Comparison of ENCODE assay signal across 8 cellular contexts in genomic region chr1:155051777-155052398, GRCh38. TPM values are rescaled to one million over a fixed set of nuclear protein-coding genes. Genes with fewer than 3 reads are reported as not detected.
DNase-seq lines count a peak whose midpoint lies in the region; ATAC-seq and TF ChIP-seq lines count a peak whose summit lies in the region.

No MANE protein-coding gene starts in this region.

- no peak overlapping the region for H2BK12ac ChIP-seq in trophoblast cell (ENCODE audit: low read length)

- H3K79me2 ChIP-seq in SK-N-SH (ENCODE audit: insufficient read depth) (peaks cover 8% of the 10 kb centered on the region; the same call in 1 of the 2 replicates), trophoblast cell (ENCODE audit: control insufficient read depth, insufficient read depth, low read length, poor library complexity) (peaks cover 4% of the 10 kb centered on the region)

- H3K9me3 ChIP-seq in SK-N-SH (no peaks in the 10 kb centered on the region), adipocyte (ENCODE audit: control insufficient read depth, low read length) (no peaks in the 10 kb centered on the region), heart left ventricle (no peaks in the 10 kb centered on the region), trophoblast cell (ENCODE audit: insufficient read depth, low read depth, low read length) (no peaks in the 10 kb centered on the region)

- peak overlapping the region; percentile 97 for H3K4me2 ChIP-seq in SK-N-SH
- H3K4me2 ChIP-seq in trophoblast cell (ENCODE audit: low read length): peak overlapping the region; percentile 91

- no peak for TF ChIP-seq RAD21 in SK-N-SH (IDR thresholded peaks at IDR 0.05; ENCODE audit: low read length)

- 2% methylated on average over 18 of the region's 27 CpGs for WGBS in SK-N-SH (ENCODE audit: low lambda C conversion rate)
- WGBS in heart left ventricle, 4 donors: 4 to 9% (median 6%) methylated on average over 23 to 27 of the region's 27 CpGs
- no CpG with 5 or more reads among the region's 27 CpGs for WGBS in trophoblast cell (ENCODE audit: extremely low coverage, insufficient coverage, insufficient read length)

- peak overlapping the region; percentile 91 for H3K4me3 ChIP-seq in HL-60 (replicated peaks; ENCODE audit: insufficient read depth, low read length)
- peak overlapping the region; percentile 84 to 98 for H3K4me3 ChIP-seq in SK-N-SH (ENCODE audit: low read depth in 2 of 2, low read length in 1 of 2)
- H3K4me3 ChIP-seq in adipocyte (ENCODE audit: low read length): peak overlapping the region; percentile 89
- peak overlapping the region; percentile 54 to 99 (median 86) for H3K4me3 ChIP-seq in heart left ventricle
- peak overlapping the region; percentile 69 for H3K4me3 ChIP-seq in trophoblast cell (ENCODE audit: low read depth, low read length)

- no peak overlapping the region for H3K23ac ChIP-seq in trophoblast cell (ENCODE audit: low read length)

- H3K4me1 ChIP-seq in SK-N-SH (ENCODE audit: control insufficient read depth in 1 of 2, insufficient read depth in 2 of 2, low read depth in 1 of 2, low read length in 1 of 2) (peaks cover 7 to 42% of the 10 kb centered on the region in 2 experiments), adipocyte (ENCODE audit: control insufficient read depth, insufficient read depth, low read length) (peaks cover 25% of the 10 kb centered on the region), heart left ventricle (peaks cover 0 to 48% (median 23%) of the 10 kb centered on the region in 12 donors), trophoblast cell (ENCODE audit: control insufficient read depth in 1 of 2, insufficient read depth in 2 of 2, low read length in 2 of 2) (peaks cover 18 to 27% of the 10 kb centered on the region in 2 experiments)

- POLR2A ChIA-PET in SK-N-SH (lab: Yijun Ruan, JAX): interaction anchor here (0.6 to 1.6 kb wide), 6 partner anchors 9 to 142 kb away, joined by 3 to 4 read pairs (median 3); partner anchors contain the start of genes LENEP, PBXIP1 and SHC1

- H3K79me1 ChIP-seq in trophoblast cell (ENCODE audit: low read length): peaks cover 7% of the 10 kb centered on the region

- peak overlapping the region; percentile 40 for H3K14ac ChIP-seq in trophoblast cell (ENCODE audit: low read length)

- no peak for TF ChIP-seq EP300 in SK-N-SH (IDR thresholded peaks at IDR 0.05; ENCODE audit: borderline replicate concordance in 1 of 2, low read depth in 1 of 2, low read length in 1 of 2)

- peak overlapping the region; percentile 79; the same call in 1 of the 2 replicates for H2AFZ ChIP-seq in SK-N-SH (ENCODE audit: low read depth)
- peak overlapping the region; percentile 11 for H2AFZ ChIP-seq in trophoblast cell (ENCODE audit: insufficient read depth, low read length, poor library complexity)

- DNase-seq in ELR (ENCODE audit: low read depth) (peak; percentile 55), HL-60 (ENCODE audit: low read depth in 1 of 2, low spot score in 1 of 2) (peak; percentile 55 to 67), SK-N-SH (peak; percentile 70), adipocyte (ENCODE audit: low read depth) (peak; percentile 62), heart left ventricle (peak; percentile 78 to 87 (median 81)), trophoblast cell (peak in 1 of 2 donors; percentile 29), middle frontal gyrus (ENCODE audit: extremely low spot score, low spot score) (no peak)

- H3K36me3 ChIP-seq in SK-N-SH (replicated peaks in 1 of 2; ENCODE audit: control insufficient read depth in 1 of 2, insufficient read depth in 2 of 2, low read length in 1 of 2) (peaks cover 0 to 22% of the 10 kb centered on the region in 2 experiments), adipocyte (ENCODE audit: control insufficient read depth, insufficient read depth, low read length, severe bottlenecking) (peaks cover 20% of the 10 kb centered on the region), heart left ventricle (peaks cover 0 to 36% (median 34%) of the 10 kb centered on the region in 9 donors), trophoblast cell (ENCODE audit: control insufficient read depth in 1 of 2, insufficient read depth in 2 of 2, low read length in 2 of 2) (peaks cover 0 to 3% of the 10 kb centered on the region in 2 experiments)

- H2BK120ac ChIP-seq in trophoblast cell (ENCODE audit: insufficient read depth, low read length, poor library complexity): no peak overlapping the region

- TF ChIP-seq POLR2A in heart left ventricle (IDR thresholded peaks at IDR 0.05): peak in 1 of 2 donors; percentile 20

- H3K27ac ChIP-seq in HL-60 (replicated peaks) (peak overlapping the region; percentile 75), SK-N-SH (ENCODE audit: low read depth in 2 of 2, low read length in 1 of 2) (peak overlapping the region; percentile 40 to 75), heart left ventricle (peak overlapping the region; percentile 86 to 99 (median 94)), trophoblast cell (ENCODE audit: low read depth, low read length) (no peak overlapping the region)

- no peak for TF ChIP-seq CTCF in HL-60 (IDR thresholded peaks at IDR 0.05; ENCODE audit: insufficient read depth, low read length)
- TF ChIP-seq CTCF in SK-N-SH (IDR thresholded peaks at IDR 0.05): no peak
- no peak for TF ChIP-seq CTCF in heart left ventricle (IDR thresholded peaks at IDR 0.05)

- H4K91ac ChIP-seq in trophoblast cell (ENCODE audit: low read depth, low read length): no peak overlapping the region

- ATAC-seq in heart left ventricle (peak; percentile 50 to 78 (median 57)), HG02938 (IDR thresholded peaks at IDR 0.05; ENCODE audit: unreplicated experiment) (no peak)

- H3F3A ChIP-seq in SK-N-SH (replicated peaks; ENCODE audit: insufficient read depth): peaks cover 13% of the 10 kb centered on the region

- no peaks in the 10 kb centered on the region for H4K20me1 ChIP-seq in SK-N-SH (ENCODE audit: insufficient read depth)

- no peaks in the 10 kb centered on the region for H3K27me3 ChIP-seq in HL-60 (ENCODE audit: insufficient read depth, poor library complexity, severe bottlenecking)
- H3K27me3 ChIP-seq in SK-N-SH (ENCODE audit: insufficient read depth): no peaks in the 10 kb centered on the region
- no peaks in the 10 kb centered on the region for H3K27me3 ChIP-seq in adipocyte (replicated peaks; ENCODE audit: control insufficient read depth, insufficient read depth, low read length)
- no peaks in the 10 kb centered on the region for H3K27me3 ChIP-seq in heart left ventricle
- no peaks in the 10 kb centered on the region for H3K27me3 ChIP-seq in trophoblast cell (ENCODE audit: insufficient read depth, low read length)

- no peak overlapping the region for H3K4ac ChIP-seq in trophoblast cell (ENCODE audit: low read depth, low read length)

- H2BK5ac ChIP-seq in trophoblast cell (ENCODE audit: low read depth, low read length, poor library complexity): no peak overlapping the region

- H4K8ac ChIP-seq in trophoblast cell (ENCODE audit: low read depth, low read length): peak overlapping the region; percentile 22

- no peak overlapping the region for H4K12ac ChIP-seq in trophoblast cell (ENCODE audit: low read depth, low read length)

- CTCF ChIA-PET in SK-N-SH (lab: Yijun Ruan, JAX): interaction anchor here (1.0 to 29.9 kb wide), 13 partner anchors 9 to 121 kb away, joined by 3 to 573 read pairs (median 6); partner anchors contain the start of genes ADAM15, DCST1, DCST2 and EFNA3

- H3K18ac ChIP-seq in trophoblast cell (ENCODE audit: low read length): no peak overlapping the region

- no peak overlapping the region for H2AK5ac ChIP-seq in trophoblast cell (ENCODE audit: low read length)

- H3K9ac ChIP-seq in SK-N-SH: peak overlapping the region; percentile 74
- H3K9ac ChIP-seq in adipocyte (ENCODE audit: low read length): peak overlapping the region; percentile 87
- no peak overlapping the region for H3K9ac ChIP-seq in trophoblast cell (ENCODE audit: low read length)

- intact Hi-C loops in heart left ventricle (cut with DNase I): loop anchor here in 6 of 10 donors (2.0 to 10.0 kb wide), 6 partner anchors 35 to 97 kb away; partner anchors contain the start of genes ZBTB7B (in 4 of the 6), CKS1B (in 1 of the 6), PBXIP1 (in 1 of the 6) and PYGO2 (in 1 of the 6)

- H3K9me2 ChIP-seq in SK-N-SH: no peaks in the 10 kb centered on the region

TF ChIP-seq in SK-N-SH, 30 proteins besides CTCF, POLR2A, EP300 and RAD21:
- TF ChIP-seq SIN3A (IDR thresholded peaks at IDR 0.05; ENCODE audit: borderline replicate concordance, low read depth, low read length) (0 out of 2 replicates have a peak, but pooled peaks have one; percentile 27), NFIC (IDR thresholded peaks at IDR 0.05; ENCODE audit: borderline replicate concordance) (0 out of 2 replicates have a peak, but pooled peaks have one; percentile 9), MEF2A (IDR thresholded peaks at IDR 0.05; ENCODE audit: borderline replicate concordance, low read depth) (no peak)
TF ChIP-seq in SK-N-SH: peak in this region for 2.

RNA-seq across cellular contexts. Expression of gene ADAM15, which starts 0.8 kb away (rescaled TPM):
- polyA plus RNA-seq in SK-N-SH (2012; rRNA removed) (60.1 and 64.1 TPM in 2 replicates), heart left ventricle (100 to 1,000 TPM; 112 to 113 TPM)
- polyA plus RNA-seq in SK-N-SH (2012; cell fraction: cytosol; rRNA removed): 20.4 and 37.5 TPM in 2 replicates
- polyA plus RNA-seq in SK-N-SH (2012; cell fraction: nucleus; rRNA removed): 106 and 138 TPM in 2 replicates
- total RNA-seq in heart left ventricle: 100 to 1,000 TPM in 3 of 9 donors, 10 to 100 TPM in 6; 55.8 to 199 (median 67.5) TPM
- 16.6 and 17.0 TPM in 2 replicates for polyA plus RNA-seq in trophoblast cell (2013)

RNA-seq across cellular contexts. Expression of gene EFNA4, which starts 11.7 kb away (rescaled TPM):
- polyA plus RNA-seq in SK-N-SH (2012; rRNA removed) (15.9 and 17.7 TPM in 2 replicates), heart left ventricle (1 to 10 TPM; 2.0 to 4.8 TPM)
- polyA plus RNA-seq in SK-N-SH (2012; cell fraction: cytosol; rRNA removed): 10.7 and 13.4 TPM in 2 replicates
- 13.1 and 14.8 TPM in 2 replicates for polyA plus RNA-seq in SK-N-SH (2012; cell fraction: nucleus; rRNA removed)
- 1 to 10 TPM; 1.1 to 3.3 (median 2.2) TPM for total RNA-seq in heart left ventricle
- polyA plus RNA-seq in trophoblast cell (2013): 16.4 and 16.6 TPM in 2 replicates

RNA-seq across cellular contexts. Expression of gene DCST1, which starts 18.3 kb away (rescaled TPM):
- polyA plus RNA-seq in SK-N-SH (2012; rRNA removed) (not detected in 2 replicates), heart left ventricle (not detected)
- not detected in 2 replicates for polyA plus RNA-seq in SK-N-SH (2012; cell fraction: cytosol; rRNA removed)
- polyA plus RNA-seq in SK-N-SH (2012; cell fraction: nucleus; rRNA removed): 0.06 and 0.16 TPM in 2 replicates
- total RNA-seq in heart left ventricle: not detected
- polyA plus RNA-seq in trophoblast cell (2013): 0.22 and 0.26 TPM in 2 replicates

RNA-seq across cellular contexts. Expression of gene DCST2, which starts 18.3 kb away (rescaled TPM):
- polyA plus RNA-seq in SK-N-SH (2012; rRNA removed): 0.76 and 1.1 TPM in 2 replicates
- polyA plus RNA-seq in SK-N-SH (2012; cell fraction: cytosol; rRNA removed): 0.13 and 0.31 TPM in 2 replicates
- 8.7 and 9.6 TPM in 2 replicates for polyA plus RNA-seq in SK-N-SH (2012; cell fraction: nucleus; rRNA removed)
- under 1 TPM in 8 of 9 donors, not detected in 1; 0.14 to 0.62 (median 0.35) TPM for total RNA-seq in heart left ventricle
- polyA plus RNA-seq in heart left ventricle: under 1 TPM; 0.17 to 0.65 TPM
- polyA plus RNA-seq in trophoblast cell (2013): 0.55 and 0.56 TPM in 2 replicates

RNA-seq across cellular contexts. Expression of gene EFNA3, which starts 26.7 kb away (rescaled TPM):
- polyA plus RNA-seq in SK-N-SH (2012; rRNA removed) (5.5 and 6.0 TPM in 2 replicates), heart left ventricle (1 to 10 TPM in 1 of 2 donors, under 1 TPM in 1; 0.61 to 1.9 TPM)
- 3.2 and 4.5 TPM in 2 replicates for polyA plus RNA-seq in SK-N-SH (2012; cell fraction: cytosol; rRNA removed)
- polyA plus RNA-seq in SK-N-SH (2012; cell fraction: nucleus; rRNA removed): 4.0 and 4.7 TPM in 2 replicates
- 1 to 10 TPM in 2 of 9 donors, under 1 TPM in 7; 0.20 to 2.4 (median 0.61) TPM for total RNA-seq in heart left ventricle
- 2.5 and 2.7 TPM in 2 replicates for polyA plus RNA-seq in trophoblast cell (2013)
